Comparison of ENCODE assay signal across 14 cellular contexts in genomic region chr12:1797991-1798733, GRCh38. TPM values are rescaled to one million over a fixed set of nuclear protein-coding genes. Genes with fewer than 3 reads are reported as not detected.
DNase-seq lines count a peak whose midpoint lies in the region; ATAC-seq and TF ChIP-seq lines count a peak whose summit lies in the region.
"Had no signal": no experiment of that assay in that cellular context is flagged by ENCODE, and none has a peak within 500 bp of the region (broad histone marks: within the 10 kb centered on the region; RNA-seq: fewer than 3 reads in every experiment).

No MANE protein-coding gene starts in this region.

- H3K9me3 Mint-ChIP-seq in activated CD4-positive, alpha-beta memory T cell treated with anti-CD3 and anti-CD28 coated beads, Interleukin-2, amount 10 ng/mL, durations not matched to agents 7 days and 5 days, result no peaks in the 10 kb centered on the region
- no peaks in the 10 kb centered on the region for H3K9me3 Mint-ChIP-seq in activated CD4-positive, alpha-beta memory T cell treated with anti-CD3 and anti-CD28 coated beads for 36 hours
- no peaks in the 10 kb centered on the region for H3K9me3 Mint-ChIP-seq in CD8-positive, alpha-beta T cell
- no peaks in the 10 kb centered on the region for H3K9me3 Mint-ChIP-seq in osteocyte (ENCODE audit: unreplicated experiment)

- H3K4me1 ChIP-seq in CD8-positive, alpha-beta T cell (ENCODE audit: insufficient read depth, low read length), result peaks cover 12% of the 10 kb centered on the region

- ATAC-seq in CD8-positive, alpha-beta T cell, result no peak

- H3K4me3 Mint-ChIP-seq in activated CD4-positive, alpha-beta memory T cell treated with anti-CD3 and anti-CD28 coated beads, Interleukin-2, amount 10 ng/mL, durations not matched to agents 7 days and 5 days, result peak overlapping the region; percentile 24
- H3K4me3 Mint-ChIP-seq in activated CD4-positive, alpha-beta memory T cell treated with anti-CD3 and anti-CD28 coated beads for 36 hours, result no peak overlapping the region
- H3K4me3 Mint-ChIP-seq in CD8-positive, alpha-beta T cell, result peak overlapping the region; percentile 43
- H3K4me3 Mint-ChIP-seq in osteocyte (ENCODE audit: unreplicated experiment), result no peak overlapping the region

- TF ChIP-seq CTCF in CD8-positive, alpha-beta T cell (IDR thresholded peaks at IDR 0.05), result no peak
- TF ChIP-seq CTCF in coronary artery (IDR thresholded peaks at IDR 0.05) (no peak), osteocyte (IDR thresholded peaks at IDR 0.05) (no peak)

- peak; percentile 16 for DNase-seq in activated CD4-positive, alpha-beta memory T cell treated with anti-CD3 and anti-CD28 coated beads, Interleukin-2, amount 10 ng/mL, durations not matched to agents 7 days and 5 days
- DNase-seq in activated CD4-positive, alpha-beta memory T cell treated with anti-CD3 and anti-CD28 coated beads for 36 hours, result no peak
- peak in 1 of 7 experiments; percentile 51 for DNase-seq in CD8-positive, alpha-beta T cell
- DNase-seq in coronary artery (ENCODE audit: low spot score) (peak; percentile 75), osteocyte (ENCODE audit: extremely low spot score, unreplicated experiment) (peak; percentile 84), hepatic stellate cell (ENCODE audit: low spot score) (no peak), NCI-H128 (lab: John Stamatoyannopoulos, UW; ENCODE audit: unreplicated experiment) (no peak), cerebellar cortex (ENCODE audit: low spot score) (no peak)
- DNase-seq: NCI-H524 treated with DMSO at 0.1 percent for 48 hours had no signal

- H3K27me3 ChIP-seq in CD8-positive, alpha-beta T cell (ENCODE audit: insufficient read depth, low read length), result no peaks in the 10 kb centered on the region
- H3K27me3 ChIP-seq: tibial artery had no signal

- POLR2A ChIA-PET in activated CD4-positive, alpha-beta memory T cell treated with anti-CD3 and anti-CD28 coated beads, Interleukin-2, amount 10 ng/mL, durations not matched to agents 7 days and 5 days (lab: Charles Lee), result interaction anchor here (0.6 to 1.8 kb wide), 3 partner anchors 8 to 120 kb away, joined by 3 to 5 read pairs (median 4); no protein-coding TSS in a partner anchor
- POLR2A ChIA-PET in activated CD4-positive, alpha-beta memory T cell treated with anti-CD3 and anti-CD28 coated beads for 36 hours (lab: Charles Lee), result interaction anchor here (0.7 kb wide), 1 partner anchor 8 kb away, joined by 3 read pairs; no protein-coding TSS in a partner anchor
- POLR2A ChIA-PET in CD8-positive, alpha-beta T cell (lab: Charles Lee), result interaction anchor here (1.1 kb wide), 1 partner anchor 154 kb away, joined by 3 read pairs; no protein-coding TSS in a partner anchor

- H3K27ac Mint-ChIP-seq in activated CD4-positive, alpha-beta memory T cell treated with anti-CD3 and anti-CD28 coated beads, Interleukin-2, amount 10 ng/mL, durations not matched to agents 7 days and 5 days, result no peak overlapping the region
- no peak overlapping the region for H3K27ac Mint-ChIP-seq in activated CD4-positive, alpha-beta memory T cell treated with anti-CD3 and anti-CD28 coated beads for 36 hours
- H3K27ac Mint-ChIP-seq in CD8-positive, alpha-beta T cell, result no peak overlapping the region
- no peak overlapping the region for H3K27ac Mint-ChIP-seq in osteocyte (ENCODE audit: unreplicated experiment)

- CTCF ChIA-PET in activated CD4-positive, alpha-beta memory T cell treated with anti-CD3 and anti-CD28 coated beads, Interleukin-2, amount 10 ng/mL, durations not matched to agents 7 days and 5 days (lab: Charles Lee), result interaction anchor here (1.0 to 1.8 kb wide), 3 partner anchors 108 to 164 kb away, joined by 3 to 12 read pairs (median 4); partner anchors contain the start of gene ADIPOR2
- CTCF ChIA-PET in activated CD4-positive, alpha-beta memory T cell treated with anti-CD3 and anti-CD28 coated beads for 36 hours (lab: Charles Lee), result interaction anchor here (1.6 to 3.0 kb wide), 2 partner anchors 141 to 145 kb away, joined by 4 to 21 read pairs; no protein-coding TSS in a partner anchor
- CTCF ChIA-PET in CD8-positive, alpha-beta T cell (lab: Charles Lee), result interaction anchor here (1.3 to 8.2 kb wide), 2 partner anchors 143 to 145 kb away, joined by 8 to 71 read pairs; no protein-coding TSS in a partner anchor

- H3K27me3 Mint-ChIP-seq in activated CD4-positive, alpha-beta memory T cell treated with anti-CD3 and anti-CD28 coated beads, Interleukin-2, amount 10 ng/mL, durations not matched to agents 7 days and 5 days, result no peaks in the 10 kb centered on the region
- no peaks in the 10 kb centered on the region for H3K27me3 Mint-ChIP-seq in activated CD4-positive, alpha-beta memory T cell treated with anti-CD3 and anti-CD28 coated beads for 36 hours
- H3K27me3 Mint-ChIP-seq in CD8-positive, alpha-beta T cell (ENCODE audit: low read depth), result no peaks in the 10 kb centered on the region
- H3K27me3 Mint-ChIP-seq in osteocyte (ENCODE audit: unreplicated experiment), result no peaks in the 10 kb centered on the region

- H3K4me3 ChIP-seq in CD8-positive, alpha-beta T cell (ENCODE audit: low read depth, low read length), result no peak overlapping the region
- no peak overlapping the region for H3K4me3 ChIP-seq in coronary artery

- no peaks in the 10 kb centered on the region for H3K9me3 ChIP-seq in CD8-positive, alpha-beta T cell (ENCODE audit: low read length)
- H3K9me3 ChIP-seq: tibial artery had no signal

- intact Hi-C loops in activated CD4-positive, alpha-beta memory T cell treated with anti-CD3 and anti-CD28 coated beads for 36 hours (cut with micrococcal nuclease), result loop anchor here (2.0 to 5.0 kb wide), 4 partner anchors 15 to 784 kb away; no protein-coding TSS in a partner anchor
- intact Hi-C loops in CD8-positive, alpha-beta T cell (cut with DNase I, micrococcal nuclease), result loop anchor here (2.0 to 10.0 kb wide), 8 partner anchors 107 to 1017 kb away; partner anchors contain the start of genes ITFG2 (in 2 of the 2), ADIPOR2 (in 1 of the 2), DCP1B (in 1 of the 2) and FBXL14 (in 1 of the 2)

- H3K36me3 Mint-ChIP-seq in activated CD4-positive, alpha-beta memory T cell treated with anti-CD3 and anti-CD28 coated beads, Interleukin-2, amount 10 ng/mL, durations not matched to agents 7 days and 5 days (ENCODE audit: low read depth), result no peaks in the 10 kb centered on the region
- no peaks in the 10 kb centered on the region for H3K36me3 Mint-ChIP-seq in activated CD4-positive, alpha-beta memory T cell treated with anti-CD3 and anti-CD28 coated beads for 36 hours
- H3K36me3 Mint-ChIP-seq in CD8-positive, alpha-beta T cell, result peaks cover 2% of the 10 kb centered on the region
- H3K36me3 Mint-ChIP-seq in osteocyte (ENCODE audit: unreplicated experiment), result no peaks in the 10 kb centered on the region

- peaks cover 7% of the 10 kb centered on the region for H3K4me1 Mint-ChIP-seq in activated CD4-positive, alpha-beta memory T cell treated with anti-CD3 and anti-CD28 coated beads, Interleukin-2, amount 10 ng/mL, durations not matched to agents 7 days and 5 days
- peaks cover 5% of the 10 kb centered on the region for H3K4me1 Mint-ChIP-seq in activated CD4-positive, alpha-beta memory T cell treated with anti-CD3 and anti-CD28 coated beads for 36 hours (ENCODE audit: low read depth)
- peaks cover 7% of the 10 kb centered on the region for H3K4me1 Mint-ChIP-seq in CD8-positive, alpha-beta T cell (ENCODE audit: low read depth)
- peaks cover 12% of the 10 kb centered on the region for H3K4me1 Mint-ChIP-seq in osteocyte (ENCODE audit: unreplicated experiment)

- no peaks in the 10 kb centered on the region for H3K36me3 ChIP-seq in CD8-positive, alpha-beta T cell (ENCODE audit: insufficient read depth, low read length)
- H3K36me3 ChIP-seq: tibial artery had no signal

- H3K27ac ChIP-seq in CD8-positive, alpha-beta T cell (ENCODE audit: low read depth, low read length), result no peak overlapping the region
- H3K27ac ChIP-seq in coronary artery, result peak overlapping the region in 1 of 2 donors; percentile 83
- H3K27ac ChIP-seq: KMS-11 had no signal

RNA-seq across cellular contexts. Expression of gene LRTM2, which starts 22.2 kb away (rescaled TPM):
- not detected for total RNA-seq in activated CD4-positive, alpha-beta memory T cell treated with anti-CD3 and anti-CD28 coated beads, Interleukin-2, amount 10 ng/mL, durations not matched to agents 7 days and 5 days
- not detected for total RNA-seq in activated CD4-positive, alpha-beta memory T cell treated with anti-CD3 and anti-CD28 coated beads for 36 hours
- total RNA-seq in CD8-positive, alpha-beta T cell, result not detected
- total RNA-seq in osteocyte, result not detected in 2 replicates
- total RNA-seq: activated CD8-positive, alpha-beta memory T cell treated with anti-CD3 and anti-CD28 coated beads for 36 hours; lower leg skin; osteoblast had no signal

Comparison
In these comparisons a context has a peak if more than half of its experiments do, and no peak if none do; other contexts are left out.
1. DNase-seq: peak in activated CD4-positive, alpha-beta memory T cell treated with anti-CD3 and anti-CD28 coated beads, Interleukin-2, amount 10 ng/mL, durations not matched to agents 7 days and 5 days (single experiment), coronary artery (single experiment) and osteocyte (single experiment); none in activated CD4-positive, alpha-beta memory T cell treated with anti-CD3 and anti-CD28 coated beads for 36 hours (single experiment), hepatic stellate cell (single experiment), NCI-H128 (single experiment) and cerebellar cortex (single experiment).
2. H3K4me3 Mint-ChIP-seq: peak in activated CD4-positive, alpha-beta memory T cell treated with anti-CD3 and anti-CD28 coated beads, Interleukin-2, amount 10 ng/mL, durations not matched to agents 7 days and 5 days (single experiment) and CD8-positive, alpha-beta T cell (single experiment); none in activated CD4-positive, alpha-beta memory T cell treated with anti-CD3 and anti-CD28 coated beads for 36 hours (single experiment) and osteocyte (single experiment).